8 cellular contexts compared by ENCODE assay signal in genomic region chr17:18225562-18226283, GRCh38. TPM values are rescaled to one million over a fixed set of nuclear protein-coding genes. Genes with fewer than 3 reads are reported as not detected.
DNase-seq lines count a peak whose midpoint lies in the region; ATAC-seq and TF ChIP-seq lines count a peak whose summit lies in the region.

Gene LLGL1 (plus strand): TSS chr17:18225635. CDS start chr17:18225683, 48 bp downstream.

- intact Hi-C loops in activated B cell treated with CpG ODN at 0.5 μM for 24 hours (cut with micrococcal nuclease) (loop anchor here (1.0 to 5.0 kb wide), 4 partner anchors 35 to 557 kb away; partner anchors contain the start of genes ALKBH5, MIEF2, SMCR8 and TVP23B), prostate gland (cut with DNase I) (no loop called here)

- H3K4me1 ChIP-seq in gastroesophageal sphincter (peaks cover 0 to 37% (median 15%) of the 10 kb centered on the region in 3 donors), prostate gland (replicated peaks) (no peaks in the 10 kb centered on the region)

- H3K27me3 ChIP-seq in gastroesophageal sphincter (no peaks in the 10 kb centered on the region), prostate gland (replicated peaks; ENCODE audit: insufficient read depth) (no peaks in the 10 kb centered on the region)

- DNase-seq in activated T-cell treated with anti-CD3 and anti-CD28 coated beads for 24 hours (ENCODE audit: low read depth) (peak; percentile 1), activated B cell treated with CpG ODN at 0.5 μM for 24 hours (no peak), prostate gland (ENCODE audit: low spot score) (no peak), inferior parietal cortex (ENCODE audit: extremely low spot score) (no peak), putamen (ENCODE audit: low spot score) (no peak)
- no peak for DNase-seq in activated T-cell treated with anti-CD3 and anti-CD28 coated beads, Interleukin-2, amount 50 U/mL, for 1 hour

- H3K36me3 Mint-ChIP-seq in activated B cell treated with CpG ODN at 0.5 μM for 24 hours (ENCODE audit: low read depth): peaks cover 4% of the 10 kb centered on the region

- H3K4me3 ChIP-seq in gastroesophageal sphincter (peak within 1 kb of the TSS; percentile 39 to 65), prostate gland (peak within 1 kb of the TSS; percentile 53 to 57)

- no peak for TF ChIP-seq CTCF in activated B cell treated with CpG ODN at 0.5 μM for 24 hours (IDR thresholded peaks at IDR 0.05)
- TF ChIP-seq CTCF in gastroesophageal sphincter (IDR thresholded peaks at IDR 0.05): no peak
- no peak for TF ChIP-seq CTCF in prostate gland (IDR thresholded peaks at IDR 0.05)

- H3K36me3 ChIP-seq in gastroesophageal sphincter: no peaks in the 10 kb centered on the region
- no peaks in the 10 kb centered on the region for H3K36me3 ChIP-seq in prostate gland

- CTCF ChIA-PET in activated B cell treated with CpG ODN at 0.5 μM for 24 hours (lab: Charles Lee): no interaction called here

- TF ChIP-seq POLR2A in gastroesophageal sphincter (IDR thresholded peaks at IDR 0.05) (no peak), prostate gland (IDR thresholded peaks at IDR 0.05) (no peak)

- TF ChIP-seq EP300 in gastroesophageal sphincter (IDR thresholded peaks at IDR 0.05): no peak

- peak within 1 kb of the TSS; percentile 94 for H3K4me3 Mint-ChIP-seq in activated B cell treated with CpG ODN at 0.5 μM for 24 hours

- ATAC-seq in HG03175 (IDR thresholded peaks at IDR 0.05; ENCODE audit: unreplicated experiment): peak; percentile 5
- ATAC-seq in activated B cell treated with CpG ODN at 0.5 μM for 24 hours (ENCODE audit: low read depth): no peak
- peak; percentile 17 for ATAC-seq in gastroesophageal sphincter

- peaks cover 9% of the 10 kb centered on the region for H3K4me1 Mint-ChIP-seq in activated B cell treated with CpG ODN at 0.5 μM for 24 hours

- H3K9me3 Mint-ChIP-seq in activated B cell treated with CpG ODN at 0.5 μM for 24 hours: no peaks in the 10 kb centered on the region

- H3K27ac ChIP-seq in gastroesophageal sphincter (peak within 1 kb of the TSS in 3 of 4 donors; percentile 66 to 81 (median 80)), prostate gland (peak within 1 kb of the TSS in 1 of 2 donors; percentile 13)

- no peaks in the 10 kb centered on the region for H3K27me3 Mint-ChIP-seq in activated B cell treated with CpG ODN at 0.5 μM for 24 hours

- peak within 1 kb of the TSS; percentile 86 for H3K27ac Mint-ChIP-seq in activated B cell treated with CpG ODN at 0.5 μM for 24 hours

- 0% methylated on average over 5 to 11 of the region's 76 CpGs for WGBS in gastroesophageal sphincter (ENCODE audit: low coverage in 1 of 2), 2 donors
- WGBS in prostate gland: 1% methylated on average over 29 of the region's 76 CpGs

- no peaks in the 10 kb centered on the region for H3K9me3 ChIP-seq in gastroesophageal sphincter
- H3K9me3 ChIP-seq in prostate gland: no peaks in the 10 kb centered on the region

- POLR2A ChIA-PET in activated B cell treated with CpG ODN at 0.5 μM for 24 hours (lab: Charles Lee): interaction anchor here (0.5 to 1.0 kb wide), 3 partner anchors 42 to 986 kb away, joined by 3 to 7 read pairs (median 4); partner anchors contain the start of gene ALKBH5

RNA-seq across cellular contexts. Expression of gene LLGL1, which starts in this region (rescaled TPM):
- total RNA-seq in activated B cell treated with CpG ODN at 0.5 μM for 24 hours: 9.7 and 10.5 TPM in 2 replicates
- total RNA-seq in gastroesophageal sphincter: 10 to 100 TPM; 16.7 to 31.7 (median 22.1) TPM
- 10 to 100 TPM; 17.7 to 33.5 TPM for total RNA-seq in prostate gland
